ENCODE assay signal across 15 cellular contexts in genomic region chr10:72342911-72343310, GRCh38. TPM values are rescaled to one million over a fixed set of nuclear protein-coding genes. Genes with fewer than 3 reads are reported as not detected.
DNase-seq lines count a peak whose midpoint lies in the region; ATAC-seq and TF ChIP-seq lines count a peak whose summit lies in the region.
"Had no signal": no experiment of that assay in that cellular context is flagged by ENCODE, and none has a peak within 500 bp of the region (broad histone marks: within the 10 kb centered on the region; RNA-seq: fewer than 3 reads in every experiment).

No MANE protein-coding gene starts in this region.

- no peak overlapping the region for H3K9ac ChIP-seq in DND-41 (ENCODE audit: low read depth, low read length)

- no peak for DNase-seq in AG04450 (ENCODE audit: low read depth, low spot score)
- DNase-seq in DND-41 = no peak
- DNase-seq in nephron progenitor cell = no peak
- DNase-seq in activated effector memory CD4-positive, alpha-beta T cell treated with anti-CD3 and anti-CD28 coated beads, Interleukin-2, amount 50 U/mL, for 16 hours = no peak
- DNase-seq in CD4-positive, alpha-beta memory T cell = no peak
- no peak for DNase-seq in substantia nigra (lab: John Stamatoyannopoulos, UW)
- DNase-seq: CD8-positive, alpha-beta memory T cell; Kasumi-1; NCI-H1417; NCI-H1930; NCI-H2171; NCI-H510A treated with DMSO at 0.1 percent for 48 hours; SJCRH30 had no signal

- H3K36me3 Mint-ChIP-seq in activated T-helper 17 cell treated with anti-CD3 and anti-CD28 coated beads, Interleukin-2, amount 50 U/mL, for 72 hours (ENCODE audit: low read depth) = peaks cover 52% of the 10 kb centered on the region
- peaks cover 22% of the 10 kb centered on the region for H3K36me3 Mint-ChIP-seq in nephron progenitor cell (ENCODE audit: low read depth)
- peaks cover 0 to 34% of the 10 kb centered on the region in 2 donors for H3K36me3 Mint-ChIP-seq in CD4-positive, alpha-beta memory T cell

- POLR2A ChIA-PET in AG04450 (lab: Yijun Ruan, JAX) = interaction anchor here (0.6 kb wide), 1 partner anchor 80 kb away, joined by 3 read pairs; no protein-coding TSS in a partner anchor
- POLR2A ChIA-PET in CD4-positive, alpha-beta memory T cell (lab: Charles Lee; ENCODE audit: partially characterized antibody) = interaction anchor here (1.6 kb wide), 1 partner anchor 255 kb away, joined by 5 read pairs; the partner anchor contains the start of gene SPOCK2

- peaks cover 3% of the 10 kb centered on the region for H3K4me1 ChIP-seq in DND-41 (ENCODE audit: insufficient read depth, low read length)
- peaks cover 15% of the 10 kb centered on the region for H3K4me1 ChIP-seq in CD4-positive, alpha-beta memory T cell (ENCODE audit: insufficient read depth, low read length)
- H3K4me1 ChIP-seq: SJCRH30 had no signal

- H3K36me3 ChIP-seq in DND-41 (ENCODE audit: insufficient read depth, low read length) = peaks cover 69% of the 10 kb centered on the region
- H3K36me3 ChIP-seq in CD4-positive, alpha-beta memory T cell (ENCODE audit: insufficient read depth, low read length) = peaks cover 27% of the 10 kb centered on the region

- peaks cover 5% of the 10 kb centered on the region for H3K4me1 Mint-ChIP-seq in activated T-helper 17 cell treated with anti-CD3 and anti-CD28 coated beads, Interleukin-2, amount 50 U/mL, for 72 hours
- no peaks in the 10 kb centered on the region for H3K4me1 Mint-ChIP-seq in nephron progenitor cell
- H3K4me1 Mint-ChIP-seq in CD4-positive, alpha-beta memory T cell = peaks cover 0 to 28% (median 9%) of the 10 kb centered on the region in 4 donors

- peaks cover 4% of the 10 kb centered on the region; the same call in 1 of the 2 replicates for H4K20me1 ChIP-seq in DND-41 (ENCODE audit: insufficient read depth, low read length)

- H3K27ac Mint-ChIP-seq in activated T-helper 17 cell treated with anti-CD3 and anti-CD28 coated beads, Interleukin-2, amount 50 U/mL, for 72 hours = peak overlapping the region; percentile 58
- peak overlapping the region; percentile 13 for H3K27ac Mint-ChIP-seq in nephron progenitor cell
- peak overlapping the region in 3 of 7 donors; percentile 25 to 41 (median 35) for H3K27ac Mint-ChIP-seq in CD4-positive, alpha-beta memory T cell
- H3K27ac Mint-ChIP-seq: B cell had no signal

- no peak overlapping the region for H2AFZ ChIP-seq in DND-41 (ENCODE audit: low read depth, low read length)

- intact Hi-C loops in CD4-positive, alpha-beta memory T cell (cut with micrococcal nuclease) = no loop called here

- H3K27ac ChIP-seq in AG04450 (ENCODE audit: low read depth, low read length) = peak overlapping the region; percentile 2
- H3K27ac ChIP-seq in DND-41 (ENCODE audit: low read length) = 0 out of 2 replicates have a peak overlapping the region, but pooled peaks have one; percentile 42
- H3K27ac ChIP-seq in CD4-positive, alpha-beta memory T cell (ENCODE audit: low read depth, low read length) = no peak overlapping the region
- no peak overlapping the region for H3K27ac ChIP-seq in substantia nigra (ENCODE audit: low read depth, low read length, poor library complexity, severe bottlenecking)
- H3K27ac ChIP-seq: SJCRH30 had no signal

- H3K79me2 ChIP-seq in DND-41 (ENCODE audit: insufficient read depth, low read length) = peaks cover 38% of the 10 kb centered on the region

- TF ChIP-seq CTCF in AG04450 (IDR thresholded peaks at IDR 0.05; ENCODE audit: low read depth, low read length) = no peak
- no peak for TF ChIP-seq CTCF in DND-41 (IDR thresholded peaks at IDR 0.05; ENCODE audit: borderline replicate concordance, extremely low read depth, low read length, poor library complexity, severe bottlenecking)
- TF ChIP-seq CTCF in nephron progenitor cell (IDR thresholded peaks at IDR 0.05) = no peak

- CTCF ChIA-PET in AG04450 (lab: Charles Lee) = interaction anchor here (1.0 to 1.8 kb wide), 3 partner anchors 68 to 294 kb away, joined by 3 to 5 read pairs (median 5); no protein-coding TSS in a partner anchor
- CTCF ChIA-PET in CD4-positive, alpha-beta memory T cell (lab: Charles Lee; ENCODE audit: partially characterized antibody) = interaction anchor here (0.9 to 12.9 kb wide), 12 partner anchors 8 to 297 kb away, joined by 3 to 196 read pairs (median 4); partner anchors contain the start of genes ANAPC16, ASCC1 and DDIT4

- H3K9me3 ChIP-seq in AG04450 (ENCODE audit: control insufficient read depth, insufficient read depth, low read length) (no peaks in the 10 kb centered on the region; the same call in 1 of the 2 replicates), DND-41 (ENCODE audit: insufficient read depth, low read length, severe bottlenecking) (no peaks in the 10 kb centered on the region)
- H3K9me3 ChIP-seq in CD4-positive, alpha-beta memory T cell (ENCODE audit: control insufficient read depth in 1 of 2, low read length in 2 of 2) = no peaks in the 10 kb centered on the region
- H3K9me3 ChIP-seq: SJCRH30 had no signal

- no peak for ATAC-seq in DND-41 (ENCODE audit: insufficient read depth, low read depth)
- no peak for ATAC-seq in activated T-helper 17 cell treated with anti-CD3 and anti-CD28 coated beads, Interleukin-2, amount 50 U/mL, for 72 hours (replicated peaks)

- no peak overlapping the region for H3K4me3 Mint-ChIP-seq in activated T-helper 17 cell treated with anti-CD3 and anti-CD28 coated beads, Interleukin-2, amount 50 U/mL, for 72 hours
- H3K4me3 Mint-ChIP-seq in nephron progenitor cell = no peak overlapping the region
- H3K4me3 Mint-ChIP-seq in CD4-positive, alpha-beta memory T cell = no peak overlapping the region
- H3K4me3 Mint-ChIP-seq: B cell; CD8-positive, alpha-beta memory T cell had no signal

- H3K27me3 ChIP-seq in AG04450 (ENCODE audit: control insufficient read depth, insufficient read depth, low read length) = no peaks in the 10 kb centered on the region
- no peaks in the 10 kb centered on the region for H3K27me3 ChIP-seq in DND-41 (ENCODE audit: insufficient read depth, low read length, poor library complexity)
- H3K27me3 ChIP-seq in CD4-positive, alpha-beta memory T cell (ENCODE audit: insufficient read depth, low read length) = no peaks in the 10 kb centered on the region
- H3K27me3 ChIP-seq: SJCRH30 had no signal

- H3K4me2 ChIP-seq in DND-41 (ENCODE audit: insufficient read depth, low read length) = no peak overlapping the region

- no peaks in the 10 kb centered on the region for H3K9me3 Mint-ChIP-seq in activated T-helper 17 cell treated with anti-CD3 and anti-CD28 coated beads, Interleukin-2, amount 50 U/mL, for 72 hours
- H3K9me3 Mint-ChIP-seq in nephron progenitor cell = no peaks in the 10 kb centered on the region
- H3K9me3 Mint-ChIP-seq in CD4-positive, alpha-beta memory T cell = no peaks in the 10 kb centered on the region
- H3K9me3 Mint-ChIP-seq: CD8-positive, alpha-beta memory T cell had no signal

- H3K4me3 ChIP-seq in AG04450 (ENCODE audit: low read depth, low read length) = no peak overlapping the region
- H3K4me3 ChIP-seq in DND-41 (ENCODE audit: low read depth in 1 of 2, low read length in 2 of 2) = no peak overlapping the region
- H3K4me3 ChIP-seq in CD4-positive, alpha-beta memory T cell (ENCODE audit: low read length in 2 of 2) = no peak overlapping the region
- H3K4me3 ChIP-seq: SJCRH30 had no signal

- no peaks in the 10 kb centered on the region for H3K27me3 Mint-ChIP-seq in activated T-helper 17 cell treated with anti-CD3 and anti-CD28 coated beads, Interleukin-2, amount 50 U/mL, for 72 hours
- no peaks in the 10 kb centered on the region for H3K27me3 Mint-ChIP-seq in nephron progenitor cell (ENCODE audit: low read depth, poor library complexity)
- no peaks in the 10 kb centered on the region for H3K27me3 Mint-ChIP-seq in CD4-positive, alpha-beta memory T cell
- H3K27me3 Mint-ChIP-seq: B cell; CD8-positive, alpha-beta memory T cell had no signal

RNA-seq across cellular contexts. Expression of gene DNAJB12, which starts 11.8 kb away (rescaled TPM):
- 17.9 and 23.3 TPM in 2 replicates for polyA plus RNA-seq in AG04450 (2011; rRNA removed)
- polyA minus RNA-seq in AG04450 (2011; rRNA and poly(A)+ RNA removed) = 18.7 and 26.5 TPM in 2 replicates
- 10 to 100 TPM; 32.0 to 35.9 TPM for total RNA-seq in activated T-helper 17 cell treated with anti-CD3 and anti-CD28 coated beads, Interleukin-2, amount 50 U/mL, for 72 hours
- 10 to 100 TPM; 26.3 to 26.7 TPM for total RNA-seq in CD4-positive, alpha-beta memory T cell
- 10 to 100 TPM; 13.4 to 26.2 TPM for polyA plus RNA-seq in CD4-positive, alpha-beta memory T cell

Comparison
In these comparisons a context has a peak if more than half of its experiments do, and no peak if none do; other contexts are left out.
1. H3K27ac ChIP-seq: peak in AG04450 (single experiment) and DND-41 (single experiment); none in CD4-positive, alpha-beta memory T cell (single experiment) and substantia nigra (single experiment).